In genomic region chr2:145751634-145752033, GRCh38 we compare ENCODE assay signal across 1 cellular context.
TF ChIP-seq lines count a peak whose summit lies in the region.

No MANE protein-coding gene starts in this region.

TF ChIP-seq in K562, 482 proteins besides CTCF, POLR2A, EP300 and RAD21 (continued from another document):
- TF ChIP-seq SPI1 (IDR thresholded peaks at IDR 0.05; ENCODE audit: borderline replicate concordance, low read depth, low read length), result peak; percentile 52; the same call in 1 of the 2 replicates
- TF ChIP-seq SRSF7 (optimal IDR thresholded peaks at IDR 0.05; ENCODE audit: low read depth, low read length), result no peak
- TF ChIP-seq NFRKB (IDR thresholded peaks at IDR 0.05; ENCODE audit: low read depth), result peak; percentile 20; the same call in 1 of the 2 replicates
- no peak for TF ChIP-seq CHD4 (IDR thresholded peaks at IDR 0.05; ENCODE audit: insufficient read depth, insufficient replicate concordance, low read depth, low read length, poor library complexity, severe bottlenecking)
- TF ChIP-seq FOSL1 (tag; conservative IDR thresholded peaks at IDR 0.05), result peak; percentile 79
- TF ChIP-seq CC2D1A (IDR thresholded peaks at IDR 0.05), result 0 out of 2 replicates have a peak, but pooled peaks have one; percentile 4
- 0 out of 2 replicates have a peak, but pooled peaks have one; percentile 33 for TF ChIP-seq JUND (IDR thresholded peaks at IDR 0.05; ENCODE audit: borderline replicate concordance, low read depth, low read length)
- no peak; the same call in 2 of the 3 replicates for TF ChIP-seq JUND (tag; IDR thresholded peaks at IDR 0.05; ENCODE audit: borderline replicate concordance, low read depth, low read length)
- no peak for TF ChIP-seq XRCC3 (IDR thresholded peaks at IDR 0.05)
- no peak for TF ChIP-seq MTF1 (CRISPR knock-in tag; IDR thresholded peaks at IDR 0.05; ENCODE audit: borderline replicate concordance)
- no peak for TF ChIP-seq NR2C2 (CRISPR knock-in tag; IDR thresholded peaks at IDR 0.05)
- 0 out of 2 replicates have a peak, but pooled peaks have one; percentile 20 for TF ChIP-seq NR2C2 (tag; IDR thresholded peaks at IDR 0.05)
- TF ChIP-seq HSF4 (CRISPR knock-in tag; IDR thresholded peaks at IDR 0.05; ENCODE audit: borderline replicate concordance), result no peak
- TF ChIP-seq RCOR1 (IDR thresholded peaks at IDR 0.05; ENCODE audit: borderline replicate concordance in 1 of 2, low read depth in 2 of 2, low read length in 2 of 2), result 0 out of 4 replicates have a peak, but pooled peaks of 1 of the 2 experiments have one; percentile 22
- TF ChIP-seq ZNF507 (tag; conservative IDR thresholded peaks at IDR 0.05), result no peak
- TF ChIP-seq TCFL5 (CRISPR knock-in tag; conservative IDR thresholded peaks at IDR 0.05), result no peak
